1 cellular context compared by ENCODE assay signal in genomic region chr9:128203024-128203841, GRCh38.
A peak's percentile ranks its signal among the peaks of the same experiment; 100 is the strongest.
TF ChIP-seq lines count a peak whose summit lies in the region.

Gene DNM1, plus strand, starts transcription at chr9:128203379. Its CDS starts 92 bp downstream, at chr9:128203471.

TF ChIP-seq in GM12878, 131 proteins besides CTCF, POLR2A, EP300 and RAD21 (continued from another document):
- TF ChIP-seq ZBTB11 (CRISPR knock-in tag; IDR thresholded peaks at IDR 0.05) (no peak), ZSCAN29 (IDR thresholded peaks at IDR 0.05) (0 out of 2 replicates have a peak, but pooled peaks have one; percentile 62), TBL1XR1 (IDR thresholded peaks at IDR 0.05; ENCODE audit: low read depth, low read length) (no peak), ZBTB4 (CRISPR knock-in tag; IDR thresholded peaks at IDR 0.05) (no peak), SMARCA5 (IDR thresholded peaks at IDR 0.05) (peak; percentile 94), BACH1 (IDR thresholded peaks at IDR 0.05; ENCODE audit: borderline replicate concordance) (peak; percentile 74), SIX5 (IDR thresholded peaks at IDR 0.05; ENCODE audit: low read depth, low read length, severe bottlenecking) (peak; percentile 93), E2F4 (IDR thresholded peaks at IDR 0.05; ENCODE audit: low read depth, low read length) (no peak), STAT1 (conservative IDR thresholded peaks at IDR 0.05) (peak; percentile 89), ZNF687 (IDR thresholded peaks at IDR 0.05) (peak; percentile 38; the same call in 1 of the 2 replicates), USF2 (IDR thresholded peaks at IDR 0.05; ENCODE audit: borderline replicate concordance, low read depth, low read length) (no peak), RELA (IDR thresholded peaks at IDR 0.05; ENCODE audit: borderline replicate concordance, partially characterized antibody) (peak; percentile 58), ZNF207 (IDR thresholded peaks at IDR 0.05; ENCODE audit: borderline replicate concordance) (0 out of 2 replicates have a peak, but pooled peaks have one; percentile 50), NR2C1 (IDR thresholded peaks at IDR 0.05) (peak; percentile 84), CBX5 (IDR thresholded peaks at IDR 0.05; ENCODE audit: low read depth) (no peak), TCF12 (IDR thresholded peaks at IDR 0.05; ENCODE audit: low read depth, low read length) (no peak), CHD1 (IDR thresholded peaks at IDR 0.05; ENCODE audit: low read depth, low read length) (no peak), JUNB (IDR thresholded peaks at IDR 0.05) (no peak), SMC3 (IDR thresholded peaks at IDR 0.05; ENCODE audit: borderline replicate concordance, low read length) (peak; percentile 16; the same call in 1 of the 2 replicates), CREM (IDR thresholded peaks at IDR 0.05; ENCODE audit: low read depth) (peak; percentile 54), SUZ12 (IDR thresholded peaks at IDR 0.05; ENCODE audit: unreplicated experiment) (peak; percentile 59)
